Comparison of ENCODE assay signal across 8 cellular contexts in the genomic region with DNA sequence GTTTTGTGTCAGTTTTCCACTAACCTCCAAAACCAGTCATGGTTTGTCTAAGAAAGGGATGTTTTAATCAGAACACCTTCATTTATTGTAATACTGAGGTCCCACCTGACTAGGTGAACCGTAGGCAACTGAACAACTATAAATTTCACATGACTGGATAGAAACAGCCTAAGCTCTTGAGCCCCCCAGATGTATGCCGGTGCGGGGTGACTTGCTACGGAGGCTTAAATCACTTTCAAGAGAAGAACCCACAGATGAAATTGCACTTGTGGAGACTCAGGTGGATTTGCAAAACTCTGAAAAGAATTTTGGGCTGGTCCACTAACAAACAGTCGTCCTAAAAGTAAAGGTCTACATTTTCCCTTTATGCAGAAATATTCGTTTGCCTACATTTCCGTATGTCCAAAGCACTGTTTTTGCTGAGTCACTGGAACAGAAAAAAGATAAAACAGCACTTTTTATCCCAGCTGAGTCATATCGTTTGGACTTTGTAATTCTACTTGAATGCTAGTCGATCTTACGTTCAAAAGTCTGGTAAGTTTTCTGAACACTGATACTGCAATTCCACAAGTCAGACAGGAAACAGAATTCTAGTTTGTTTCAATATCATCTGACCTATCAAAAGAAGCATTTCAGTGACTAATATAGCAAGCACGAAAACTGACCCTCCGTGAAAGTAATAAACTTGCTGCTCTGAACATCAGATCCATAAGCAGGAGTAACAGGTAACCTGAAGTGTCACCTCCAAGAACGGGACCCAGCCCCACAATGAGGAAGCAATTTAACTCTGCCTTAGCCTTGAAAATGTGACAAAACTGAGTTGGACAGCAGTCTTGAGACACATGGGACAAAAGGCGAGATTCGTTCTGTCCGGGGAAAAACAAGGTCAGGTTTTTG. TPM values are rescaled to one million over a fixed set of nuclear protein-coding genes. Genes with fewer than 3 reads are reported as not detected.
DNase-seq lines count a peak whose midpoint lies in the region; ATAC-seq and TF ChIP-seq lines count a peak whose summit lies in the region.

No MANE protein-coding gene starts in this region.

- TF ChIP-seq CTCF in WTC11 (IDR thresholded peaks at IDR 0.05), result no peak

- H3K36me3 Mint-ChIP-seq in WTC11, result no peaks in the 10 kb centered on the region

- CTCF ChIA-PET in WTC11 (lab: Charles Lee), result interaction anchor here (0.6 to 2.2 kb wide), 3 partner anchors 10 to 219 kb away, joined by 3 to 5 read pairs (median 5); no protein-coding TSS in a partner anchor

- H3K27ac Mint-ChIP-seq in WTC11, result 0 out of 2 replicates have a peak overlapping the region, but pooled peaks have one; percentile 8
- no peak overlapping the region for H3K27ac Mint-ChIP-seq in stimulated activated naive CD8-positive, alpha-beta T cell treated with anti-CD3 and anti-CD28 coated beads, Interleukin-15, amount 100 ng/mL, for 72 hours

- intact Hi-C loops in left ventricle myocardium superior (cut with micrococcal nuclease), result no loop called here

- no peaks in the 10 kb centered on the region for H3K9me3 Mint-ChIP-seq in WTC11
- H3K9me3 Mint-ChIP-seq in stimulated activated naive CD8-positive, alpha-beta T cell treated with anti-CD3 and anti-CD28 coated beads, Interleukin-15, amount 100 ng/mL, for 72 hours, result no peaks in the 10 kb centered on the region

- H3K27me3 Mint-ChIP-seq in WTC11 (ENCODE audit: low read depth), result no peaks in the 10 kb centered on the region
- no peaks in the 10 kb centered on the region for H3K27me3 Mint-ChIP-seq in stimulated activated naive CD8-positive, alpha-beta T cell treated with anti-CD3 and anti-CD28 coated beads, Interleukin-15, amount 100 ng/mL, for 72 hours

- H3K4me1 Mint-ChIP-seq in WTC11, result peaks cover 36% of the 10 kb centered on the region
- H3K4me1 Mint-ChIP-seq in stimulated activated naive CD8-positive, alpha-beta T cell treated with anti-CD3 and anti-CD28 coated beads, Interleukin-15, amount 100 ng/mL, for 72 hours, result peaks cover 55% of the 10 kb centered on the region

- no peak overlapping the region for H3K4me3 Mint-ChIP-seq in WTC11
- peak overlapping the region; percentile 44 to 46 for H3K4me3 Mint-ChIP-seq in stimulated activated naive CD8-positive, alpha-beta T cell treated with anti-CD3 and anti-CD28 coated beads, Interleukin-15, amount 100 ng/mL, for 72 hours

- POLR2A ChIA-PET in WTC11 (lab: Charles Lee), result interaction anchor here (0.8 kb wide), 1 partner anchor 144 kb away, joined by 3 read pairs; no protein-coding TSS in a partner anchor

- DNase-seq in WTC11 (ENCODE audit: low spot score) (no peak), left ventricle myocardium superior (no peak), amygdala (lab: John Stamatoyannopoulos, UW) (no peak), NCI-H446 (lab: John Stamatoyannopoulos, UW) (no peak), ureter (ENCODE audit: low spot score) (no peak)
- no peak for DNase-seq in stimulated activated naive CD8-positive, alpha-beta T cell treated with anti-CD3 and anti-CD28 coated beads, Interleukin-15, amount 100 ng/mL, for 72 hours

- peak; percentile 62 for ATAC-seq in GM18508 (IDR thresholded peaks at IDR 0.05; ENCODE audit: insufficient read depth, unreplicated experiment)
- peak; percentile 67 for ATAC-seq in HG03066 (IDR thresholded peaks at IDR 0.05; ENCODE audit: low read depth, unreplicated experiment)
- ATAC-seq in WTC11, result no peak
- peak; percentile 40 for ATAC-seq in left ventricle myocardium superior
- ATAC-seq in stimulated activated naive CD8-positive, alpha-beta T cell treated with anti-CD3 and anti-CD28 coated beads, Interleukin-15, amount 100 ng/mL, for 72 hours, result no peak

TF ChIP-seq in WTC11, 78 proteins besides CTCF, POLR2A, EP300 and RAD21:
- TF ChIP-seq TP53 (CRISPR knock-in tag; IDR thresholded peaks at IDR 0.05) (no peak), FOXJ3 (CRISPR knock-in tag; IDR thresholded peaks at IDR 0.05; ENCODE audit: borderline replicate concordance) (no peak), GTF2I (CRISPR knock-in tag; conservative IDR thresholded peaks at IDR 0.05) (no peak), ELF4 (CRISPR knock-in tag; IDR thresholded peaks at IDR 0.05; ENCODE audit: low read depth) (no peak), TCF7 (CRISPR knock-in tag; IDR thresholded peaks at IDR 0.05; ENCODE audit: low read depth) (no peak), NFATC4 (CRISPR knock-in tag; IDR thresholded peaks at IDR 0.05) (no peak), ZNF263 (CRISPR knock-in tag; IDR thresholded peaks at IDR 0.05; ENCODE audit: low read depth) (no peak), JAZF1 (CRISPR knock-in tag; IDR thresholded peaks at IDR 0.05) (no peak), ZNF396 (CRISPR knock-in tag; IDR thresholded peaks at IDR 0.05; ENCODE audit: borderline replicate concordance) (no peak), ZNF423 (CRISPR knock-in tag; IDR thresholded peaks at IDR 0.05) (no peak), PRRX2 (CRISPR knock-in tag; IDR thresholded peaks at IDR 0.05) (no peak), NFE2L1 (CRISPR knock-in tag; IDR thresholded peaks at IDR 0.05) (no peak), SMAD4 (CRISPR knock-in tag; IDR thresholded peaks at IDR 0.05) (no peak)
- TF ChIP-seq, protein P1, sequence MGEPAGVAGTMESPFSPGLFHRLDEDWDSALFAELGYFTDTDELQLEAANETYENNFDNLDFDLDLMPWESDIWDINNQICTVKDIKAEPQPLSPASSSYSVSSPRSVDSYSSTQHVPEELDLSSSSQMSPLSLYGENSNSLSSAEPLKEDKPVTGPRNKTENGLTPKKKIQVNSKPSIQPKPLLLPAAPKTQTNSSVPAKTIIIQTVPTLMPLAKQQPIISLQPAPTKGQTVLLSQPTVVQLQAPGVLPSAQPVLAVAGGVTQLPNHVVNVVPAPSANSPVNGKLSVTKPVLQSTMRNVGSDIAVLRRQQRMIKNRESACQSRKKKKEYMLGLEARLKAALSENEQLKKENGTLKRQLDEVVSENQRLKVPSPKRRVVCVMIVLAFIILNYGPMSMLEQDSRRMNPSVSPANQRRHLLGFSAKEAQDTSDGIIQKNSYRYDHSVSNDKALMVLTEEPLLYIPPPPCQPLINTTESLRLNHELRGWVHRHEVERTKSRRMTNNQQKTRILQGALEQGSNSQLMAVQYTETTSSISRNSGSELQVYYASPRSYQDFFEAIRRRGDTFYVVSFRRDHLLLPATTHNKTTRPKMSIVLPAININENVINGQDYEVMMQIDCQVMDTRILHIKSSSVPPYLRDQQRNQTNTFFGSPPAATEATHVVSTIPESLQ (CRISPR knock-in tag; IDR thresholded peaks at IDR 0.05), result no peak
- TF ChIP-seq, protein P2, sequence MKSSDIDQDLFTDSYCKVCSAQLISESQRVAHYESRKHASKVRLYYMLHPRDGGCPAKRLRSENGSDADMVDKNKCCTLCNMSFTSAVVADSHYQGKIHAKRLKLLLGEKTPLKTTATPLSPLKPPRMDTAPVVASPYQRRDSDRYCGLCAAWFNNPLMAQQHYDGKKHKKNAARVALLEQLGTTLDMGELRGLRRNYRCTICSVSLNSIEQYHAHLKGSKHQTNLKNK (CRISPR knock-in tag; IDR thresholded peaks at IDR 0.05), result no peak
- TF ChIP-seq, protein P3, sequence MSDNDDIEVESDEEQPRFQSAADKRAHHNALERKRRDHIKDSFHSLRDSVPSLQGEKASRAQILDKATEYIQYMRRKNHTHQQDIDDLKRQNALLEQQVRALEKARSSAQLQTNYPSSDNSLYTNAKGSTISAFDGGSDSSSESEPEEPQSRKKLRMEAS (CRISPR knock-in tag; IDR thresholded peaks at IDR 0.05), result no peak
- TF ChIP-seq, protein P4, sequence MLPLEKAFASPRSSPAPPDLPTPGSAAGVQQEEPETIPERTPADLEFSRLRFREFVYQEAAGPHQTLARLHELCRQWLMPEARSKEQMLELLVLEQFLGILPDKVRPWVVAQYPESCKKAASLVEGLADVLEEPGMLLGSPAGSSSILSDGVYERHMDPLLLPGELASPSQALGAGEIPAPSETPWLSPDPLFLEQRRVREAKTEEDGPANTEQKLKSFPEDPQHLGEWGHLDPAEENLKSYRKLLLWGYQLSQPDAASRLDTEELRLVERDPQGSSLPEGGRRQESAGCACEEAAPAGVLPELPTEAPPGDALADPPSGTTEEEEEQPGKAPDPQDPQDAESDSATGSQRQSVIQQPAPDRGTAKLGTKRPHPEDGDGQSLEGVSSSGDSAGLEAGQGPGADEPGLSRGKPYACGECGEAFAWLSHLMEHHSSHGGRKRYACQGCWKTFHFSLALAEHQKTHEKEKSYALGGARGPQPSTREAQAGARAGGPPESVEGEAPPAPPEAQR (CRISPR knock-in tag; IDR thresholded peaks at IDR 0.05), result no peak
- TF ChIP-seq, protein P5, sequence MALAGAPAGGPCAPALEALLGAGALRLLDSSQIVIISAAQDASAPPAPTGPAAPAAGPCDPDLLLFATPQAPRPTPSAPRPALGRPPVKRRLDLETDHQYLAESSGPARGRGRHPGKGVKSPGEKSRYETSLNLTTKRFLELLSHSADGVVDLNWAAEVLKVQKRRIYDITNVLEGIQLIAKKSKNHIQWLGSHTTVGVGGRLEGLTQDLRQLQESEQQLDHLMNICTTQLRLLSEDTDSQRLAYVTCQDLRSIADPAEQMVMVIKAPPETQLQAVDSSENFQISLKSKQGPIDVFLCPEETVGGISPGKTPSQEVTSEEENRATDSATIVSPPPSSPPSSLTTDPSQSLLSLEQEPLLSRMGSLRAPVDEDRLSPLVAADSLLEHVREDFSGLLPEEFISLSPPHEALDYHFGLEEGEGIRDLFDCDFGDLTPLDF (CRISPR knock-in tag; IDR thresholded peaks at IDR 0.05), result no peak
TF ChIP-seq in WTC11: peak in this region for 0.

RNA-seq across cellular contexts. Expression of a gene that starts 18.1 kb away (rescaled TPM):
- total RNA-seq in WTC11 (2021) (47.3 to 58.6 TPM (median 50.1 TPM) in 3 replicates), left ventricle myocardium superior (14.0 TPM), ureter (75.6 TPM)

Comparison
In these comparisons a context has a peak if more than half of its experiments do, and no peak if none do; other contexts are left out.
1. ATAC-seq: peak in GM18508 (single experiment), HG03066 (single experiment) and left ventricle myocardium superior (single experiment); none in WTC11 (single experiment) and stimulated activated naive CD8-positive, alpha-beta T cell treated with anti-CD3 and anti-CD28 coated beads, Interleukin-15, amount 100 ng/mL, for 72 hours (single experiment).